ENCODE assay signal across 1 cellular context in the genomic region with DNA sequence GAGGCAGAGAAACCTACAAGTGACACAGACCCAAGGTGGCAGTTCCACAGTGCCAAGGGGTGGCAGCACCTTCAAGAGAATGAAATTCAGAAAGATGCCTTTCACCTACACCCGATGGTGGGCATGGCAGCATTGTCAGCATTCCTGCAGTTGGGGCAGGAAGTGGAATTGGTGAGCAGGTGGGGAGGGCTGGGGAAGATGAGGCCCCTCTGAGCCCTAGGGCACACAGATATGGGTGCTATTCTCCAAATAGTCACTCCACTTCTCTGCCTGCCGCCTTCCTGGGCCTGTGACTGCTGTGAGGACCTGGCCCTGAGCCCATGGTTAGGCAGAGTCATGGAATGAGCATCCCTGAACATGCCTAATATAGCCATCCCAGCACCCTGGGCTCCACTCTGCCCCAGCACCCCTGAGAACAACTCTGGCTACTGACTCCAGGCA.
A peak's percentile ranks its signal among the peaks of the same experiment; 100 is the strongest.
TF ChIP-seq lines count a peak whose summit lies in the region.

No MANE protein-coding gene starts in this region.

TF ChIP-seq in HepG2, 621 proteins besides CTCF, POLR2A, EP300 and RAD21:
- TF ChIP-seq TEAD2 (CRISPR knock-in tag; IDR thresholded peaks at IDR 0.05) = no peak
- no peak for TF ChIP-seq NCOA5 (CRISPR knock-in tag; IDR thresholded peaks at IDR 0.05)
- TF ChIP-seq ZNF670 (CRISPR knock-in tag; IDR thresholded peaks at IDR 0.05; ENCODE audit: borderline replicate concordance) = no peak
- TF ChIP-seq STAG1 (CRISPR knock-in tag; IDR thresholded peaks at IDR 0.05) = peak; percentile 13; the same call in 1 of the 2 replicates
- TF ChIP-seq ZMYM3 (CRISPR knock-in tag; IDR thresholded peaks at IDR 0.05) = no peak
